In genomic region chr5:32725994-32726659, GRCh38 we compare ENCODE assay signal across 21 cellular contexts. TPM values are rescaled to one million over a fixed set of nuclear protein-coding genes. Genes with fewer than 3 reads are reported as not detected.
DNase-seq lines count a peak whose midpoint lies in the region; ATAC-seq and TF ChIP-seq lines count a peak whose summit lies in the region.
"Had no signal": no experiment of that assay in that cellular context is flagged by ENCODE, and none has a peak within 500 bp of the region (broad histone marks: within the 10 kb centered on the region; RNA-seq: fewer than 3 reads in every experiment).

No MANE protein-coding gene starts in this region.

- no peak overlapping the region for H3K27ac ChIP-seq in IMR-90 (ENCODE audit: insufficient read depth, low read length)
- no peak overlapping the region for H3K27ac ChIP-seq in smooth muscle cell (ENCODE audit: low read depth)
- no peak overlapping the region for H3K27ac ChIP-seq in OCI-LY7 (ENCODE audit: low read depth, low read length, poor library complexity, severe bottlenecking)
- H3K27ac ChIP-seq: adrenal gland, SK-N-MC had no signal

- H3K79me2 ChIP-seq in smooth muscle cell (ENCODE audit: low read depth): no peaks in the 10 kb centered on the region
- no peaks in the 10 kb centered on the region for H3K79me2 ChIP-seq in OCI-LY7 (ENCODE audit: insufficient read depth, low read depth, low read length)

- H2AK9ac ChIP-seq in IMR-90 (replicated peaks; ENCODE audit: low read depth, low read length, poor library complexity): no peak overlapping the region

- WGBS in IMR-90 (ENCODE audit: extremely low coverage in 2 of 2, insufficient read length in 1 of 2), 2 experiments: no CpG with 5 or more reads among the region's 5 CpGs
- WGBS in smooth muscle cell (ENCODE audit: low lambda C conversion rate): 42% methylated on average over 5 of the region's 5 CpGs

- ATAC-seq in IMR-90 (ENCODE audit: low read depth) (peak; percentile 73), activated B cell treated with CpG ODN at 0.5 μM for 24 hours (ENCODE audit: low read depth) (no peak)

- TF ChIP-seq RAD21 in IMR-90 (IDR thresholded peaks at IDR 0.05; ENCODE audit: low read length): no peak

- no peak overlapping the region for H3K4ac ChIP-seq in IMR-90 (ENCODE audit: low read depth, low read length)

- H3F3A ChIP-seq in smooth muscle cell (ENCODE audit: low read depth): no peaks in the 10 kb centered on the region

- BruUV-seq in IMR-90 (replicated peaks; lab: Mats Ljungman, UMichigan) (no TSS peak), OCI-LY7 (replicated peaks; lab: Mats Ljungman, UMichigan) (no TSS peak)

- H3K9me2 ChIP-seq in OCI-LY7 (ENCODE audit: insufficient read depth, low read length): no peaks in the 10 kb centered on the region

- no peak overlapping the region for H4K5ac ChIP-seq in IMR-90 (ENCODE audit: low read depth, low read length)

- H3K9me3 ChIP-seq in IMR-90 (ENCODE audit: control insufficient read depth, insufficient read depth, low read length) (no peaks in the 10 kb centered on the region), smooth muscle cell (replicated peaks; ENCODE audit: low read depth) (no peaks in the 10 kb centered on the region), OCI-LY7 (ENCODE audit: low read length) (no peaks in the 10 kb centered on the region)
- H3K9me3 ChIP-seq: adrenal gland had no signal

- H2BK20ac ChIP-seq in IMR-90 (ENCODE audit: low read depth, low read length): no peak overlapping the region

- CTCF ChIA-PET in IMR-90 (lab: Yijun Ruan, JAX) (no interaction called here), activated B cell treated with CpG ODN at 0.5 μM for 24 hours (lab: Charles Lee) (no interaction called here), OCI-LY7 (lab: Charles Lee; ENCODE audit: unreplicated experiment) (no interaction called here)

- H3K14ac ChIP-seq in IMR-90 (replicated peaks; ENCODE audit: low read depth, low read length): no peak overlapping the region

- H3K36me3 ChIP-seq in IMR-90 (ENCODE audit: control insufficient read depth, insufficient read depth, low read length): peaks cover 21% of the 10 kb centered on the region
- no peaks in the 10 kb centered on the region for H3K36me3 ChIP-seq in smooth muscle cell (ENCODE audit: low read depth)
- no peaks in the 10 kb centered on the region for H3K36me3 ChIP-seq in OCI-LY7 (ENCODE audit: insufficient read depth, low read length)
- H3K36me3 ChIP-seq: adrenal gland had no signal

- no peaks in the 10 kb centered on the region for H3K36me3 Mint-ChIP-seq in activated B cell treated with CpG ODN at 0.5 μM for 24 hours (ENCODE audit: low read depth)

- DNase-seq in IMR-90 (peak; percentile 19), NCI-H226 (peak; percentile 63), activated B cell treated with CpG ODN at 0.5 μM for 24 hours (no peak), smooth muscle cell (lab: John Stamatoyannopoulos, UW; ENCODE audit: unreplicated experiment) (no peak), OCI-LY7 (ENCODE audit: low spot score) (no peak), COLO668 (lab: John Stamatoyannopoulos, UW; ENCODE audit: unreplicated experiment) (no peak)
- no peak for DNase-seq in stimulated activated CD4-positive, alpha-beta T cell treated with anti-CD3 and anti-CD28 coated beads, Interleukin-4, amount 100 ng/mL, for 4 hours
- DNase-seq: activated CD4-positive, alpha-beta memory T cell treated with anti-CD3 and anti-CD28 coated beads, Interleukin-2, amount 10 ng/mL, durations not matched to agents 7 days and 5 days; activated gamma-delta T cell treated with Interleukin-2 at 50 U/mL for 16 hours; activated T-cell treated with anti-CD3 and anti-CD28 coated beads for 4 hours; adrenal gland; CD8-positive, alpha-beta memory T cell; DND-41; endodermal cell; HFFc6; NCI-H1105; NCI-H2029; posterior cingulate gyrus; T-helper 2 cell had no signal

- H2BK5ac ChIP-seq in IMR-90 (ENCODE audit: low read depth, low read length, poor library complexity, severe bottlenecking): no peak overlapping the region

- H4K20me1 ChIP-seq in IMR-90 (ENCODE audit: insufficient read depth, low read length) (no peaks in the 10 kb centered on the region), smooth muscle cell (ENCODE audit: low read depth) (no peaks in the 10 kb centered on the region), OCI-LY7 (ENCODE audit: insufficient read depth, low read length) (no peaks in the 10 kb centered on the region)

- peaks cover 7% of the 10 kb centered on the region for H3K4me1 Mint-ChIP-seq in activated B cell treated with CpG ODN at 0.5 μM for 24 hours
- H3K4me1 Mint-ChIP-seq: activated CD4-positive, alpha-beta memory T cell treated with anti-CD3 and anti-CD28 coated beads, Interleukin-2, amount 10 ng/mL, durations not matched to agents 7 days and 5 days; CD8-positive, alpha-beta memory T cell; endodermal cell; neural crest cell had no signal

- intact Hi-C loops in IMR-90 (cut with micrococcal nuclease): no loop called here
- intact Hi-C loops in activated B cell treated with CpG ODN at 0.5 μM for 24 hours (cut with micrococcal nuclease): no loop called here
- intact Hi-C loops in OCI-LY7 (cut with micrococcal nuclease; ENCODE audit: unreplicated experiment): no loop called here

- H3K4me3 ChIP-seq in IMR-90 (ENCODE audit: insufficient read depth, low read depth, low read length) (no peak overlapping the region), smooth muscle cell (no peak overlapping the region), OCI-LY7 (ENCODE audit: low read depth, low read length, poor library complexity, severe bottlenecking) (no peak overlapping the region)
- H3K4me3 ChIP-seq: adrenal gland, SK-N-MC had no signal

- H3K27me3 ChIP-seq in IMR-90 (ENCODE audit: control insufficient read depth, insufficient read depth, low read length): no peaks in the 10 kb centered on the region
- H3K27me3 ChIP-seq in smooth muscle cell (ENCODE audit: low read depth): peaks cover 19% of the 10 kb centered on the region
- H3K27me3 ChIP-seq: adrenal gland had no signal

- no peak overlapping the region for H2AFZ ChIP-seq in IMR-90 (replicated peaks; ENCODE audit: low read length, poor library complexity)
- peak overlapping the region; percentile 39 for H2AFZ ChIP-seq in smooth muscle cell (ENCODE audit: low read depth)
- H2AFZ ChIP-seq in OCI-LY7 (ENCODE audit: low read length): no peak overlapping the region

- no peak for TF ChIP-seq CTCF in IMR-90 (conservative IDR thresholded peaks at IDR 0.05; ENCODE audit: low read depth, low read length)
- no peak for TF ChIP-seq CTCF in activated B cell treated with CpG ODN at 0.5 μM for 24 hours (IDR thresholded peaks at IDR 0.05)
- TF ChIP-seq CTCF in smooth muscle cell (IDR thresholded peaks at IDR 0.05; ENCODE audit: borderline replicate concordance, insufficient read depth, poor library complexity, severe bottlenecking): no peak
- no peak for TF ChIP-seq CTCF in OCI-LY7 (conservative IDR thresholded peaks at IDR 0.05; ENCODE audit: low read length)

- H3K9me1 ChIP-seq in IMR-90 (ENCODE audit: insufficient read depth, low read length): no peaks in the 10 kb centered on the region

- H3K4me3 Mint-ChIP-seq in activated B cell treated with CpG ODN at 0.5 μM for 24 hours: no peak overlapping the region
- H3K4me3 Mint-ChIP-seq: activated CD4-positive, alpha-beta memory T cell treated with anti-CD3 and anti-CD28 coated beads, Interleukin-2, amount 10 ng/mL, durations not matched to agents 7 days and 5 days; CD8-positive, alpha-beta memory T cell; endodermal cell; HFFc6; neural crest cell had no signal

- no peak overlapping the region for H3K18ac ChIP-seq in IMR-90 (ENCODE audit: low read depth, low read length)

- peaks cover 15% of the 10 kb centered on the region for H3K27me3 Mint-ChIP-seq in activated B cell treated with CpG ODN at 0.5 μM for 24 hours

- in situ Hi-C loops in IMR-90 (cut with MboI; ENCODE audit: low sequenced_read_pairs): no loop called here

- no peak for TF ChIP-seq POLR2A in IMR-90 (IDR thresholded peaks at IDR 0.05; ENCODE audit: low read depth, low read length)

- H3K4me2 ChIP-seq in IMR-90 (ENCODE audit: low read depth, low read length) (peak overlapping the region; percentile 39; the same call in 1 of the 2 replicates), smooth muscle cell (peak overlapping the region; percentile 35), OCI-LY7 (ENCODE audit: low read length) (no peak overlapping the region)

- H3K4me1 ChIP-seq in IMR-90 (ENCODE audit: control insufficient read depth, insufficient read depth, low read length): 0 out of 2 replicates have a peak, but pooled peaks cover 2% of the 10 kb centered on the region
- H3K4me1 ChIP-seq in smooth muscle cell (ENCODE audit: low read depth): no peaks in the 10 kb centered on the region
- no peaks in the 10 kb centered on the region for H3K4me1 ChIP-seq in OCI-LY7 (ENCODE audit: insufficient read depth, low read length, poor library complexity, severe bottlenecking)
- H3K4me1 ChIP-seq: adrenal gland had no signal

- H2BK15ac ChIP-seq in IMR-90 (ENCODE audit: low read depth, low read length): no peak overlapping the region

- H3K79me1 ChIP-seq in IMR-90 (ENCODE audit: low read depth in 1 of 2, low read length in 2 of 2): peaks cover 0 to 20% of the 10 kb centered on the region in 2 experiments; a peak in 2 of 4 replicates

- H3K23ac ChIP-seq in IMR-90 (ENCODE audit: low read depth, low read length): no peak overlapping the region

- H2BK120ac ChIP-seq in IMR-90 (ENCODE audit: low read depth, low read length): no peak overlapping the region

- peaks cover 4% of the 10 kb centered on the region for H3K9me3 Mint-ChIP-seq in activated B cell treated with CpG ODN at 0.5 μM for 24 hours
- H3K9me3 Mint-ChIP-seq: activated CD4-positive, alpha-beta memory T cell treated with anti-CD3 and anti-CD28 coated beads, Interleukin-2, amount 10 ng/mL, durations not matched to agents 7 days and 5 days; HFFc6 had no signal

- no peak overlapping the region for H3K56ac ChIP-seq in IMR-90 (ENCODE audit: extremely low read depth, insufficient read depth, low read length)

- H4K8ac ChIP-seq in IMR-90 (ENCODE audit: low read depth in 2 of 2, low read length in 2 of 2): peak overlapping the region in 1 of 2 experiments; percentile 29; a peak in 1 of 4 replicates

- POLR2A ChIA-PET in IMR-90 (lab: Charles Lee; ENCODE audit: unreplicated experiment) (no interaction called here), activated B cell treated with CpG ODN at 0.5 μM for 24 hours (lab: Charles Lee) (no interaction called here), OCI-LY7 (lab: Charles Lee) (no interaction called here)

- peak overlapping the region; percentile 19 for H3K27ac Mint-ChIP-seq in activated B cell treated with CpG ODN at 0.5 μM for 24 hours
- H3K27ac Mint-ChIP-seq: activated CD4-positive, alpha-beta memory T cell treated with anti-CD3 and anti-CD28 coated beads, Interleukin-2, amount 10 ng/mL, durations not matched to agents 7 days and 5 days; endodermal cell; HFFc6 had no signal

- dilution Hi-C loops in IMR-90 (cut with HindIII; ENCODE audit: low sequenced_read_pairs, unreplicated experiment): no loop called here

- no peak overlapping the region for H2AK5ac ChIP-seq in IMR-90 (ENCODE audit: low read depth, low read length)

- H3K9ac ChIP-seq in IMR-90 (ENCODE audit: low read depth, low read length): no peak overlapping the region
- H3K9ac ChIP-seq in smooth muscle cell (ENCODE audit: low read depth): no peak overlapping the region

- H4K91ac ChIP-seq in IMR-90 (ENCODE audit: insufficient read depth, low read depth, low read length): no peak overlapping the region

RNA-seq across cellular contexts. Expression of gene NPR3, which starts 15.0 kb away (rescaled TPM):
- total RNA-seq in IMR-90 (2012; rRNA removed) (88.2 and 89.4 TPM in 2 replicates), activated B cell treated with CpG ODN at 0.5 μM for 24 hours (not detected in 2 replicates), smooth muscle cell (5.4 and 9.4 TPM in 2 replicates), OCI-LY7 (2022) (not detected in 2 replicates)
- polyA plus RNA-seq in IMR-90 (2012; rRNA removed) (23.2 and 24.6 TPM in 2 replicates), smooth muscle cell (1.4 and 2.5 TPM in 2 replicates)
- polyA plus RNA-seq in IMR-90 (2012; cell fraction: cytosol; rRNA removed): 7.5 and 12.4 TPM in 2 replicates
- 12.3 and 16.2 TPM in 2 replicates for polyA plus RNA-seq in IMR-90 (2012; cell fraction: nucleus; rRNA removed; ENCODE audit: low replicate concordance)
- total RNA-seq in OCI-LY7 (2014; rRNA removed; shearing (Covaris generic)): not detected in 2 replicates
- total RNA-seq: activated CD4-positive, alpha-beta memory T cell treated with anti-CD3 and anti-CD28 coated beads, Interleukin-2, amount 10 ng/mL, durations not matched to agents 7 days and 5 days; CD8-positive, alpha-beta memory T cell had no signal
- polyA plus RNA-seq: CD8-positive, alpha-beta memory T cell had no signal

Comparison
In these comparisons a context has a peak if more than half of its experiments do, and no peak if none do; other contexts are left out.
1. DNase-seq: peak in IMR-90 (single experiment) and NCI-H226 (single experiment); none in activated B cell treated with CpG ODN at 0.5 μM for 24 hours (single experiment), smooth muscle cell (single experiment), OCI-LY7 (single experiment), COLO668 (single experiment) and stimulated activated CD4-positive, alpha-beta T cell treated with anti-CD3 and anti-CD28 coated beads, Interleukin-4, amount 100 ng/mL, for 4 hours (0 of 2).